28 cellular contexts compared by ENCODE assay signal in genomic region chr2:145017149-145017548, GRCh38.
"Had no signal": no experiment of that assay in that cellular context is flagged by ENCODE, and none has a peak within 500 bp of the region (broad histone marks: within the 10 kb centered on the region; RNA-seq: fewer than 3 reads in every experiment).

No MANE protein-coding gene starts in this region.

- FAIRE-seq: astrocyte, bronchial epithelial cell, frontal cortex had no signal

- H3K27ac ChIP-seq: brain microvascular endothelial cell, coronary artery, epithelial cell of prostate, esophagus squamous epithelium had no signal

- H3K4me3 ChIP-seq: coronary artery, esophagus squamous epithelium had no signal

- ATAC-seq: activated T-cell treated with anti-CD3 and anti-CD28 coated beads, Interleukin-2, amount 50 U/mL, for 4 hours; activated T-helper 17 cell treated with anti-CD3 and anti-CD28 coated beads, Interleukin-2, amount 50 U/mL, for 72 hours; effector memory CD8-positive, alpha-beta T cell had no signal

- H3K9me3 ChIP-seq: esophagus squamous epithelium had no signal

- H3K36me3 ChIP-seq: brain microvascular endothelial cell, esophagus squamous epithelium had no signal

- H3K27me3 ChIP-seq: brain microvascular endothelial cell, esophagus squamous epithelium had no signal

- DNase-seq: activated CD4-positive, alpha-beta memory T cell treated with anti-CD3 and anti-CD28 coated beads, Interleukin-2, amount 10 ng/mL, durations not matched to agents 7 days and 5 days; activated CD4-positive, alpha-beta T cell treated with anti-CD3 and anti-CD28 coated beads for 4 hours; activated CD4-positive, alpha-beta T cell treated with anti-CD3 and anti-CD28 coated beads, Interleukin-2, amount 10 ng/mL, durations not matched to agents 7 days and 5 days; activated CD4-positive, alpha-beta T cell treated with anti-CD3 and anti-CD28 coated beads, Interleukin-2, amount 50 U/mL, for 4 hours; activated CD4-positive, CD25-positive, alpha-beta regulatory T cell; activated CD4-positive, CD25-positive, alpha-beta regulatory T cell treated with anti-CD3 and anti-CD28 coated beads, Interleukin-2, amount 50 U/mL, for 72 hours; activated CD8-positive, alpha-beta memory T cell treated with anti-CD3 and anti-CD28 coated beads, Interleukin-2, amount 50 U/mL, for 48 hours; activated effector memory CD4-positive, alpha-beta T cell treated with Interleukin-2 at 50 U/mL for 16 hours; activated gamma-delta T cell treated with Interleukin-2 at 50 U/mL for 16 hours; activated naive CD4-positive, alpha-beta T cell treated with anti-CD3 and anti-CD28 coated beads, Interleukin-2, amount 50 U/mL, for 16 hours; activated naive CD4-positive, alpha-beta T cell treated with Interleukin-2 at 50 U/mL for 16 hours; activated T-cell treated with anti-CD3 and anti-CD28 coated beads for 4 hours; activated T-cell treated with anti-CD3 and anti-CD28 coated beads, Interleukin-2, amount 50 U/mL, for 4 hours; amniotic stem cell; anterior cingulate cortex; brain microvascular endothelial cell; effector CD4-positive, alpha-beta T cell; effector memory CD8-positive, alpha-beta T cell; esophagus squamous epithelium; foreskin fibroblast; head of caudate nucleus; T-helper 2 cell had no signal
